1 cellular context compared by ENCODE assay signal in the genomic region with DNA sequence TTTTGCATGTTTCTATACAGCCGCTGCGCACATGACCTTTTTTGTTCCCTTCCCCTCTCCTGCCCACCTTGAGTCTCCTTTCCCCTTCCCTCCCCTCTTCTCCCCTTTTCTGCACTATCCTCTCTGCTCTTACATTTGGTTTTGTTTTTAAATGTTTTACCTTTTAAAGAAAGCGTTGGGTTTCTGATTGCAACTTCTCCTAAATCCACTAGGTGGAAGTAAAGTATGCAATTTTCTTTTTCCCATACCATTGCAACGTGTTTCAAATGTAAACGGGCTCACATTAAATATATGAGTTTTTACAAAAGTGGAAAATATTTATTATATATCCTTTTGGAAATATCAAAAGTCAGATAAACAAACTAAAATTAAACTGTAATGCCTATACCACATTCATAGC.
TF ChIP-seq lines count a peak whose summit lies in the region.

No MANE protein-coding gene starts in this region.

TF ChIP-seq in H1, 55 proteins besides CTCF, POLR2A, EP300 and RAD21:
- TF ChIP-seq CEBPB (IDR thresholded peaks at IDR 0.05; ENCODE audit: low read depth, low read length) (no peak), EGR1 (IDR thresholded peaks at IDR 0.05; ENCODE audit: borderline replicate concordance, low read depth, low read length) (no peak), SP4 (IDR thresholded peaks at IDR 0.05; ENCODE audit: low read length) (no peak), CREB1 (IDR thresholded peaks at IDR 0.05) (no peak), CTBP2 (IDR thresholded peaks at IDR 0.05; ENCODE audit: borderline replicate concordance, insufficient read depth, insufficient read length, low read length) (no peak), SP1 (IDR thresholded peaks at IDR 0.05; ENCODE audit: low read depth, low read length) (no peak)
